Comparison of ENCODE assay signal across 1 cellular context in genomic region chr12:110270125-110270962, GRCh38.
A peak's percentile ranks its signal among the peaks of the same experiment; 100 is the strongest.
TF ChIP-seq lines count a peak whose summit lies in the region.

No MANE protein-coding gene starts in this region.

TF ChIP-seq in HepG2, 621 proteins besides CTCF, POLR2A, EP300 and RAD21 (continued from another document and continues in another):
- TF ChIP-seq ZNF687 (CRISPR knock-in tag; IDR thresholded peaks at IDR 0.05), result peak; percentile 31
- no peak for TF ChIP-seq ZNF232 (CRISPR knock-in tag; IDR thresholded peaks at IDR 0.05; ENCODE audit: borderline replicate concordance)
- TF ChIP-seq TAF1 (CRISPR knock-in tag; IDR thresholded peaks at IDR 0.05), result no peak
- no peak for TF ChIP-seq MZF1 (CRISPR knock-in tag; IDR thresholded peaks at IDR 0.05; ENCODE audit: borderline replicate concordance)
- no peak for TF ChIP-seq YY1 (IDR thresholded peaks at IDR 0.05; ENCODE audit: insufficient read depth, insufficient replicate concordance, low read depth, low read length)
- TF ChIP-seq IKZF1 (IDR thresholded peaks at IDR 0.05), result no peak
- no peak for TF ChIP-seq DMAP1 (CRISPR knock-in tag; IDR thresholded peaks at IDR 0.05)
- TF ChIP-seq ZNF784 (CRISPR knock-in tag; IDR thresholded peaks at IDR 0.05; ENCODE audit: borderline replicate concordance), result no peak
- no peak for TF ChIP-seq SAFB2 (CRISPR knock-in tag; IDR thresholded peaks at IDR 0.05; ENCODE audit: borderline replicate concordance, low read depth)
- no peak for TF ChIP-seq NFYB (CRISPR knock-in tag; IDR thresholded peaks at IDR 0.05)
- no peak for TF ChIP-seq RBM39 (IDR thresholded peaks at IDR 0.05; ENCODE audit: low read depth, low read length, poor library complexity, severe bottlenecking)
- peak; percentile 91 for TF ChIP-seq SOX5 (CRISPR knock-in tag; IDR thresholded peaks at IDR 0.05; ENCODE audit: borderline replicate concordance)
- peak; percentile 46; the same call in 1 of the 2 replicates for TF ChIP-seq ARID5B (CRISPR knock-in tag; IDR thresholded peaks at IDR 0.05)
- TF ChIP-seq ZMAT3 (CRISPR knock-in tag; conservative IDR thresholded peaks at IDR 0.05), result no peak
- no peak for TF ChIP-seq CHD2 (IDR thresholded peaks at IDR 0.05; ENCODE audit: low read depth, low read length)
- no peak for TF ChIP-seq NFE2L2 (IDR thresholded peaks at IDR 0.05; ENCODE audit: low read length)
- TF ChIP-seq ZNF367 (CRISPR knock-in tag; IDR thresholded peaks at IDR 0.05; ENCODE audit: borderline replicate concordance), result no peak
- no peak for TF ChIP-seq ARID3A (IDR thresholded peaks at IDR 0.05; ENCODE audit: low read depth, low read length)
- TF ChIP-seq BCL3 (CRISPR knock-in tag; IDR thresholded peaks at IDR 0.05), result no peak
- TF ChIP-seq ELK4 (CRISPR knock-in tag; IDR thresholded peaks at IDR 0.05; ENCODE audit: borderline replicate concordance), result no peak
- no peak for TF ChIP-seq PHB2 (IDR thresholded peaks at IDR 0.05; ENCODE audit: partially characterized antibody)
- no peak for TF ChIP-seq HES4 (CRISPR knock-in tag; IDR thresholded peaks at IDR 0.05; ENCODE audit: borderline replicate concordance)
- TF ChIP-seq MAFG (CRISPR knock-in tag; IDR thresholded peaks at IDR 0.05), result no peak
- TF ChIP-seq ZHX2 (IDR thresholded peaks at IDR 0.05; ENCODE audit: low read depth), result no peak
- TF ChIP-seq ZHX2 (CRISPR knock-in tag; IDR thresholded peaks at IDR 0.05; ENCODE audit: borderline replicate concordance), result no peak
- no peak for TF ChIP-seq ZNF776 (CRISPR knock-in tag; IDR thresholded peaks at IDR 0.05)
- TF ChIP-seq NPAS2 (CRISPR knock-in tag; IDR thresholded peaks at IDR 0.05; ENCODE audit: borderline replicate concordance), result no peak
- TF ChIP-seq PRDM4 (CRISPR knock-in tag; IDR thresholded peaks at IDR 0.05; ENCODE audit: borderline replicate concordance), result no peak
- TF ChIP-seq ETV5 (CRISPR knock-in tag; IDR thresholded peaks at IDR 0.05; ENCODE audit: borderline replicate concordance), result no peak
- peak; percentile 48; the same call in 1 of the 2 replicates for TF ChIP-seq ZNF292 (CRISPR knock-in tag; IDR thresholded peaks at IDR 0.05; ENCODE audit: borderline replicate concordance, low read depth)
- TF ChIP-seq ZNF430 (CRISPR knock-in tag; IDR thresholded peaks at IDR 0.05), result no peak
- TF ChIP-seq ZNF580 (CRISPR knock-in tag; IDR thresholded peaks at IDR 0.05; ENCODE audit: borderline replicate concordance, low read depth), result no peak
- TF ChIP-seq NFIB (CRISPR knock-in tag; IDR thresholded peaks at IDR 0.05; ENCODE audit: borderline replicate concordance), result no peak
- TF ChIP-seq FOXJ3 (CRISPR knock-in tag; IDR thresholded peaks at IDR 0.05; ENCODE audit: borderline replicate concordance), result 0 out of 2 replicates have a peak, but pooled peaks have one; percentile 21
- TF ChIP-seq TBL1XR1 (IDR thresholded peaks at IDR 0.05; ENCODE audit: borderline replicate concordance, low read length, partially characterized antibody), result no peak
- TF ChIP-seq FIP1L1 (IDR thresholded peaks at IDR 0.05; ENCODE audit: borderline replicate concordance, insufficient read depth, low read depth, low read length), result no peak
- no peak for TF ChIP-seq SNRNP70 (IDR thresholded peaks at IDR 0.05; ENCODE audit: low read depth, low read length)
